In the genomic region with DNA sequence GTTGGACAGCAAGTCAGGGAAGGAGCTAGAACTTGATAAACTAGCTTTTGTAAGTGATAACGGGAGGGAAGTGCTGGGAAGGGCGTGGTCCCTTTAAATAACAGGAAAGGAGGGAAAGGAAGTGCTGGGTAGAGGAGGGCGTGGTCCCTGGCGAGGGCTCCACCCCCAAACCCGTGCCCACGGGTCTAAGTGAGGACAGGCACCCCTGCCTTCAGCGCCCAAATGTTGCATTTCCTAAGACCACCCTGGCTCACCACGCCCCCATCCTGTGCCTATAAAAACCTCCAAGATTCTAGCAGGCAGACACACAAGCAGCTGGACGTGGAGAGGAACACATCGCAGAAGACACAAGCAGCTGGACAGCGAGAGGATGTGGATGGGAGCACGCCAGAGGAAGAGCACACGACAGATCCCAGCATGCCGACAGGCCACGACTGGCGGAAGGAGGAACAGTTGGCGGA, we compare ENCODE assay signal across 12 cellular contexts. TPM values are rescaled to one million over a fixed set of nuclear protein-coding genes. Genes with fewer than 3 reads are reported as not detected.
DNase-seq lines count a peak whose midpoint lies in the region; ATAC-seq, FAIRE-seq and TF ChIP-seq lines count a peak whose summit lies in the region.
"Had no signal": no experiment of that assay in that cellular context is flagged by ENCODE, and none has a peak within 500 bp of the region (broad histone marks: within the 10 kb centered on the region; RNA-seq: fewer than 3 reads in every experiment).

No MANE protein-coding gene starts in this region.

- TF ChIP-seq CTCF in heart left ventricle (IDR thresholded peaks at IDR 0.05) (no peak), K562 (IDR thresholded peaks at IDR 0.05 in 2 of 3, conservative IDR thresholded peaks at IDR 0.05 in 1 of 3; ENCODE audit: insufficient read depth in 2 of 3, low read depth in 1 of 3, low read length in 3 of 3) (no peak)

- no peak overlapping the region for H3K27ac Mint-ChIP-seq in stimulated activated memory B cell treated with anti-CD40 and anti-IgM and Interleukin-4, amounts not matched to agents 10 μg/mL and 1 μg/mL and 100 μg/mL, for 72 hours
- H3K27ac Mint-ChIP-seq in activated T-helper 1 cell treated with anti-CD3 and anti-CD28 coated beads, Interleukin-12 subunit alpha, Interleukin-12 subunit beta, Interleukin-2, Interleukin-4 antibody, amounts not matched to agents 30 ng/mL and 10 ng/mL and 1 ng/mL, durations not matched to agents 14 hours and 24 hours and 36 hours = no peak overlapping the region
- H3K27ac Mint-ChIP-seq: progenitor cell of endocrine pancreas had no signal

- peak overlapping the region; percentile 10 for H3K4me3 Mint-ChIP-seq in stimulated activated memory B cell treated with anti-CD40 and anti-IgM and Interleukin-4, amounts not matched to agents 10 μg/mL and 1 μg/mL and 100 μg/mL, for 72 hours
- no peak overlapping the region for H3K4me3 Mint-ChIP-seq in activated T-helper 1 cell treated with anti-CD3 and anti-CD28 coated beads, Interleukin-12 subunit alpha, Interleukin-12 subunit beta, Interleukin-2, Interleukin-4 antibody, amounts not matched to agents 30 ng/mL and 10 ng/mL and 1 ng/mL, durations not matched to agents 14 hours and 24 hours and 36 hours

- 66 to 76% (median 70%) methylated on average over 15 to 17 of the region's 17 CpGs for WGBS in heart left ventricle, 4 donors
- 56% methylated on average over 13 of the region's 17 CpGs for WGBS in K562 (ENCODE audit: insufficient coverage, low coverage, missing lambda C conversion rate)

- H3K4me1 ChIP-seq in heart left ventricle = peaks cover 0 to 14% (median 0%) of the 10 kb centered on the region in 12 donors
- H3K4me1 ChIP-seq in K562 (replicated peaks in 1 of 2; ENCODE audit: control insufficient read depth in 2 of 2, insufficient read depth in 2 of 2, low read length in 2 of 2) = peaks cover 2 to 6% of the 10 kb centered on the region in 2 experiments; a peak in 4 of 5 replicates

- H3K9me3 ChIP-seq in heart left ventricle (peaks cover 0 to 6% (median 0%) of the 10 kb centered on the region in 12 donors), K562 (replicated peaks; ENCODE audit: control insufficient read depth, insufficient read depth, low read depth, low read length) (no peaks in the 10 kb centered on the region)

- H3K4me1 Mint-ChIP-seq in stimulated activated memory B cell treated with anti-CD40 and anti-IgM and Interleukin-4, amounts not matched to agents 10 μg/mL and 1 μg/mL and 100 μg/mL, for 72 hours = peaks cover 9% of the 10 kb centered on the region
- H3K4me1 Mint-ChIP-seq in activated T-helper 1 cell treated with anti-CD3 and anti-CD28 coated beads, Interleukin-12 subunit alpha, Interleukin-12 subunit beta, Interleukin-2, Interleukin-4 antibody, amounts not matched to agents 30 ng/mL and 10 ng/mL and 1 ng/mL, durations not matched to agents 14 hours and 24 hours and 36 hours (ENCODE audit: low read depth) = peaks cover 16% of the 10 kb centered on the region

- no peaks in the 10 kb centered on the region for H3K9me3 Mint-ChIP-seq in stimulated activated memory B cell treated with anti-CD40 and anti-IgM and Interleukin-4, amounts not matched to agents 10 μg/mL and 1 μg/mL and 100 μg/mL, for 72 hours
- no peaks in the 10 kb centered on the region for H3K9me3 Mint-ChIP-seq in activated T-helper 1 cell treated with anti-CD3 and anti-CD28 coated beads, Interleukin-12 subunit alpha, Interleukin-12 subunit beta, Interleukin-2, Interleukin-4 antibody, amounts not matched to agents 30 ng/mL and 10 ng/mL and 1 ng/mL, durations not matched to agents 14 hours and 24 hours and 36 hours

- intact Hi-C loops in heart left ventricle (cut with DNase I) = loop anchor here in 7 of 10 donors (10.0 kb wide), 4 partner anchors 110 to 910 kb away; no protein-coding TSS in a partner anchor
- intact Hi-C loops in cardiac septum (cut with DNase I) = loop anchor here (10.0 kb wide), 1 partner anchor 910 kb away; no protein-coding TSS in a partner anchor
- intact Hi-C loops in K562 (cut with micrococcal nuclease) = loop anchor here (10.0 kb wide), 1 partner anchor 170 kb away; no protein-coding TSS in a partner anchor
- intact Hi-C loops in activated T-helper 1 cell treated with anti-CD3 and anti-CD28 coated beads, Interleukin-12 subunit alpha, Interleukin-12 subunit beta, Interleukin-2, Interleukin-4 antibody, amounts not matched to agents 30 ng/mL and 10 ng/mL and 1 ng/mL, durations not matched to agents 14 hours and 24 hours and 36 hours (cut with micrococcal nuclease) = no loop called here

- H3K4me2 ChIP-seq in K562 (ENCODE audit: insufficient read depth, low read length) = peak overlapping the region; percentile 8; the same call in 1 of the 2 replicates

- H3K27me3 ChIP-seq in heart left ventricle (no peaks in the 10 kb centered on the region), K562 (ENCODE audit: control insufficient read depth in 2 of 2, insufficient read depth in 2 of 2, low read length in 2 of 2) (no peaks in the 10 kb centered on the region)

- no peak overlapping the region for H2AFZ ChIP-seq in K562 (ENCODE audit: low read depth, low read length)

- CTCF ChIA-PET in K562 (lab: Yijun Ruan, JAX; ENCODE audit: low intra/inter-chr PET ratio) = no interaction called here

- H3K27me3 Mint-ChIP-seq in stimulated activated memory B cell treated with anti-CD40 and anti-IgM and Interleukin-4, amounts not matched to agents 10 μg/mL and 1 μg/mL and 100 μg/mL, for 72 hours = peaks cover 22% of the 10 kb centered on the region
- H3K27me3 Mint-ChIP-seq in activated T-helper 1 cell treated with anti-CD3 and anti-CD28 coated beads, Interleukin-12 subunit alpha, Interleukin-12 subunit beta, Interleukin-2, Interleukin-4 antibody, amounts not matched to agents 30 ng/mL and 10 ng/mL and 1 ng/mL, durations not matched to agents 14 hours and 24 hours and 36 hours (ENCODE audit: insufficient read depth) = peaks cover 18% of the 10 kb centered on the region
- H3K27me3 Mint-ChIP-seq: progenitor cell of endocrine pancreas had no signal

- POLR2A ChIA-PET in K562 (lab: Yijun Ruan, JAX) = interaction anchor here (0.6 kb wide), 1 partner anchor 27 kb away, joined by 3 read pairs; no protein-coding TSS in a partner anchor

- peak in 3 of 5 donors; percentile 30 to 55 (median 31) for DNase-seq in heart left ventricle
- no peak for DNase-seq in cardiac septum (ENCODE audit: low spot score)
- DNase-seq in NCI-H2227 treated with DMSO at 0.1 percent for 48 hours (lab: John Stamatoyannopoulos, UW) = peak; percentile 43
- DNase-seq in K562 (ENCODE audit: extremely low read depth in 1 of 4, low spot score in 3 of 4) = peak in 1 of 4 experiments; percentile 50
- DNase-seq in activated T-helper 1 cell treated with anti-CD3 and anti-CD28 coated beads, Interleukin-12 subunit alpha, Interleukin-12 subunit beta, Interleukin-2, Interleukin-4 antibody, amounts not matched to agents 30 ng/mL and 10 ng/mL and 1 ng/mL, durations not matched to agents 14 hours and 24 hours and 36 hours (ENCODE audit: low spot score) = no peak
- no peak for DNase-seq in NCI-H1105 (lab: John Stamatoyannopoulos, UW)
- DNase-seq: cortex of kidney, DMS79, RPMI8226 had no signal

- ATAC-seq in heart left ventricle (peak in 3 of 4 donors; percentile 35 to 61 (median 45)), K562 (peak; percentile 73), GM19397 (IDR thresholded peaks at IDR 0.05; ENCODE audit: unreplicated experiment) (no peak)
- ATAC-seq in stimulated activated memory B cell treated with anti-CD40 and anti-IgM and Interleukin-4, amounts not matched to agents 10 μg/mL and 1 μg/mL and 100 μg/mL, for 72 hours = no peak

- no peak for FAIRE-seq in K562 (lab: Jason Lieb, UNC)

- H3K27ac ChIP-seq in heart left ventricle (peak overlapping the region in 6 of 12 donors; percentile 11 to 43 (median 18)), K562 (ENCODE audit: extremely low read depth, low read depth, low read length) (no peak overlapping the region; the same call in 2 of the 3 replicates)

- H3K79me2 ChIP-seq in K562 (ENCODE audit: control insufficient read depth, insufficient read depth, low read length) = no peaks in the 10 kb centered on the region

- in situ Hi-C loops in K562 (cut with MboI) = loop anchor here (10.0 kb wide), 1 partner anchor 520 kb away; no protein-coding TSS in a partner anchor

- H3K36me3 ChIP-seq in heart left ventricle (peaks cover 0 to 17% (median 6%) of the 10 kb centered on the region in 9 donors), K562 (ENCODE audit: control insufficient read depth, insufficient read depth, low read length) (peaks cover 40% of the 10 kb centered on the region)

- no TSS peak for BruUV-seq in K562 (replicated peaks; lab: Mats Ljungman, UMichigan)

- H3K9me1 ChIP-seq in K562 (ENCODE audit: control insufficient read depth, insufficient read depth, low read length) = no peaks in the 10 kb centered on the region

- TF ChIP-seq POLR2A in heart left ventricle (IDR thresholded peaks at IDR 0.05) (no peak), K562 (conservative IDR thresholded peaks at IDR 0.05) (peak; percentile 60)

- no peak overlapping the region for H3K9ac ChIP-seq in K562 (ENCODE audit: insufficient read depth in 1 of 2, low read depth in 2 of 2, low read length in 2 of 2)

- H4K20me1 ChIP-seq in K562 (replicated peaks; ENCODE audit: control insufficient read depth, insufficient read depth, low read length) = no peaks in the 10 kb centered on the region

- no peak for TF ChIP-seq EP300 in K562 (IDR thresholded peaks at IDR 0.05; ENCODE audit: low read length)

- no peaks in the 10 kb centered on the region for H3K36me3 Mint-ChIP-seq in stimulated activated memory B cell treated with anti-CD40 and anti-IgM and Interleukin-4, amounts not matched to agents 10 μg/mL and 1 μg/mL and 100 μg/mL, for 72 hours
- no peaks in the 10 kb centered on the region for H3K36me3 Mint-ChIP-seq in activated T-helper 1 cell treated with anti-CD3 and anti-CD28 coated beads, Interleukin-12 subunit alpha, Interleukin-12 subunit beta, Interleukin-2, Interleukin-4 antibody, amounts not matched to agents 30 ng/mL and 10 ng/mL and 1 ng/mL, durations not matched to agents 14 hours and 24 hours and 36 hours (ENCODE audit: low read depth)

- TF ChIP-seq RAD21 in K562 (CRISPR knock-in tag; conservative IDR thresholded peaks at IDR 0.05 in 1 of 2, IDR thresholded peaks at IDR 0.05 in 1 of 2) = no peak

- peak overlapping the region in 1 of 12 donors; percentile 6 for H3K4me3 ChIP-seq in heart left ventricle
- no peak overlapping the region for H3K4me3 ChIP-seq in K562

RNA-seq across cellular contexts. Expression of a gene that starts 58.5 kb away (rescaled TPM):
- total RNA-seq in heart left ventricle (100 to 1,000 TPM in 7 of 9 donors, 10 to 100 TPM in 2; 74.0 to 236 (median 120) TPM), cardiac septum (67.0 TPM), K562 (2014; rRNA removed) (5.4 and 5.7 TPM in 2 replicates), K562 (2014; rRNA removed; fragmentation: Illumina TruSeq; extraction: Trizol) (8.4 and 8.6 TPM in 2 replicates), K562 (2015; rRNA removed; fragmentation: Illumina TruSeq; extraction: Trizol) (12.1 and 13.5 TPM in 2 replicates), K562 (2021) (3.5 and 4.0 TPM in 2 replicates)
- polyA plus RNA-seq in heart left ventricle (100 to 1,000 TPM in 1 of 2 donors, 10 to 100 TPM in 1; 95.2 to 134 TPM), K562 (2011; rRNA removed) (0.19 and 3.3 TPM in 2 replicates), K562 (2014; fragmentation: Illumina TruSeq; extraction: Trizol) (7.9 and 12.2 TPM in 2 replicates), K562 (2014; fragmentation: Nextera tagmentation; extraction: Ambion mirVana) (1 to 10 TPM; 2.7 to 6.5 TPM), K562 (2014; rRNA removed) (4.5 and 4.9 TPM in 2 replicates)
- 1.6 and 2.4 TPM in 2 replicates for total RNA-seq in K562 (2011; cell fraction: chromatin; rRNA removed; ENCODE audit: low replicate concordance)
- 0.67 and 1.2 TPM in 2 replicates for total RNA-seq in K562 (2011; cell fraction: nucleolus; rRNA removed)
- total RNA-seq in K562 (2011; cell fraction: nucleoplasm; rRNA removed) = 1.6 and 4.3 TPM in 2 replicates
- polyA plus RNA-seq in K562 (2011; cell fraction: cytosol; rRNA removed) = 0.06 and 0.76 TPM in 2 replicates
- polyA plus RNA-seq in K562 (2011; cell fraction: nucleus; rRNA removed) = 0.20 and 2.5 TPM in 2 replicates
- 3.8 and 4.5 TPM in 2 replicates for polyA plus RNA-seq in K562 (2012)
- polyA minus RNA-seq in K562 (2011; rRNA and poly(A)+ RNA removed) = 0.24 and 3.3 TPM in 2 replicates
- 2.2 TPM in 1 of 2 replicates, not detected in the other for polyA minus RNA-seq in K562 (2011; cell fraction: cytosol; rRNA and poly(A)+ RNA removed)
- polyA minus RNA-seq in K562 (2011; cell fraction: nucleus; rRNA and poly(A)+ RNA removed) = 0.56 and 1.8 TPM in 2 replicates
- total RNA-seq in activated T-helper 1 cell treated with anti-CD3 and anti-CD28 coated beads, Interleukin-12 subunit alpha, Interleukin-12 subunit beta, Interleukin-2, Interleukin-4 antibody, amounts not matched to agents 30 ng/mL and 10 ng/mL and 1 ng/mL, durations not matched to agents 14 hours and 24 hours and 36 hours = not detected in 2 replicates

Comparison
In these comparisons a context has a peak if more than half of its experiments do, and no peak if none do; other contexts are left out.
1. DNase-seq: peak in heart left ventricle (3 of 5) and NCI-H2227 treated with DMSO at 0.1 percent for 48 hours (single experiment); none in cardiac septum (single experiment), activated T-helper 1 cell treated with anti-CD3 and anti-CD28 coated beads, Interleukin-12 subunit alpha, Interleukin-12 subunit beta, Interleukin-2, Interleukin-4 antibody, amounts not matched to agents 30 ng/mL and 10 ng/mL and 1 ng/mL, durations not matched to agents 14 hours and 24 hours and 36 hours (single experiment) and NCI-H1105 (single experiment).
2. ATAC-seq: peak in heart left ventricle (3 of 4) and K562 (single experiment); none in stimulated activated memory B cell treated with anti-CD40 and anti-IgM and Interleukin-4, amounts not matched to agents 10 μg/mL and 1 μg/mL and 100 μg/mL, for 72 hours (single experiment) and GM19397 (single experiment).